Comparison of ENCODE assay signal across 11 cellular contexts in genomic region chr9:137972355-137972987, GRCh38.
"Had no signal": no experiment of that assay in that cellular context is flagged by ENCODE, and none has a peak within 500 bp of the region (broad histone marks: within the 10 kb centered on the region; RNA-seq: fewer than 3 reads in every experiment).

No MANE protein-coding gene starts in this region.

- H3K27ac Mint-ChIP-seq: effector memory CD8-positive, alpha-beta T cell; nephron had no signal

- DNase-seq: activated CD4-positive, alpha-beta T cell treated with anti-CD3 and anti-CD28 coated beads, Interleukin-2, amount 50 U/mL, for 1 hour; activated naive CD4-positive, alpha-beta T cell; caudate nucleus; cortex of kidney; effector memory CD8-positive, alpha-beta T cell; hypothalamus; mesenchymal stem cell; SIG-M5 had no signal

- ATAC-seq: effector memory CD8-positive, alpha-beta T cell had no signal

- H3K4me3 ChIP-seq: ovary, skin epidermis had no signal

- H3K36me3 ChIP-seq: ovary had no signal

- H3K27me3 ChIP-seq: ovary had no signal

- H3K27ac ChIP-seq: ovary, skin epidermis had no signal

- H3K4me3 Mint-ChIP-seq: effector memory CD8-positive, alpha-beta T cell; nephron had no signal

- H3K9me3 Mint-ChIP-seq: effector memory CD8-positive, alpha-beta T cell; nephron had no signal

- H3K9me3 ChIP-seq: ovary had no signal
